Comparison of ENCODE assay signal across 22 cellular contexts in the genomic region with DNA sequence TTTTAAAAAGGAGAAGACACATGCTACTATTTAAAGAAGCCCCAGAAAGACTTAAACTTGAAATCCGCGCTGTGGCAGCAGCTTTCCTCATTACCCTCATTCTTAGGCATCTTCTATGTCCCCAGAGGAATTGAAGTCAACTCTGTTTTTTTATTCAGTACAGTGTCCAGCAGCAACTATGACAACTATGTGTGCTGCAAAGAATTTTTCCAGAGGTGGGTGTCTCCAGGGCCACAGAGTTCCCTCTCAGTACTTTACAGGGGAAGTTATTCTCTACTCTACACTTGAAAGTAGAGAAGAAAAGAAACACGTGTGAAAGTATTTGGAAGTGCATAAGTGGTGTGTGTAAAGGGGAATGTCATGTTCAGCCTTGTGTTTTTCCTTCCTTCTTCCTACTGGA.
"Had no signal": no experiment of that assay in that cellular context is flagged by ENCODE, and none has a peak within 500 bp of the region (broad histone marks: within the 10 kb centered on the region; RNA-seq: fewer than 3 reads in every experiment).

No MANE protein-coding gene starts in this region.

- H3K27ac Mint-ChIP-seq: naive thymus-derived CD8-positive, alpha-beta T cell; stimulated activated effector memory CD8-positive, alpha-beta T cell treated with anti-CD3 and anti-CD28 coated beads, Interleukin-12 subunit alpha, Interleukin-12 subunit beta, amount 100 ng/mL, for 72 hours had no signal

- H3K4me3 ChIP-seq: dorsolateral prefrontal cortex, mucosa of descending colon, prostate gland, sigmoid colon, suprapubic skin, tibial artery, upper lobe of left lung, vagina had no signal

- H3K9me3 Mint-ChIP-seq: central memory CD8-positive, alpha-beta T cell; naive thymus-derived CD8-positive, alpha-beta T cell; stimulated activated effector memory CD8-positive, alpha-beta T cell treated with anti-CD3 and anti-CD28 coated beads, Interleukin-12 subunit alpha, Interleukin-12 subunit beta, amount 100 ng/mL, for 72 hours had no signal

- DNase-seq: cortex of kidney; dorsolateral prefrontal cortex; effector memory CD4-positive, alpha-beta T cell; kidney; left cardiac atrium; mucosa of descending colon; naive thymus-derived CD8-positive, alpha-beta T cell; nucleus accumbens; sigmoid colon; small intestine; stimulated activated CD4-positive, alpha-beta T cell treated with anti-CD3 and anti-CD28 coated beads, Interleukin-4, amount 100 ng/mL, for 1 hour; stimulated activated CD8-positive, alpha-beta memory T cell treated with anti-CD3 and anti-CD28 coated beads, Interleukin-4, amount 100 ng/mL, for 48 hours; stimulated activated naive CD8-positive, alpha-beta T cell treated with anti-CD3 and anti-CD28 coated beads, Interleukin-15, Interleukin-2, amounts not matched to agents 100 U/mL and 50 U/mL, for 24 hours; tibial artery had no signal

- H3K4me1 Mint-ChIP-seq: central memory CD8-positive, alpha-beta T cell; naive thymus-derived CD8-positive, alpha-beta T cell; stimulated activated effector memory CD8-positive, alpha-beta T cell treated with anti-CD3 and anti-CD28 coated beads, Interleukin-12 subunit alpha, Interleukin-12 subunit beta, amount 100 ng/mL, for 72 hours had no signal

- H3K36me3 ChIP-seq: prostate gland, sigmoid colon, suprapubic skin, tibial artery, upper lobe of left lung, vagina had no signal

- H3K27ac ChIP-seq: dorsolateral prefrontal cortex, parathyroid adenoma, prostate gland, sigmoid colon, suprapubic skin, upper lobe of left lung, vagina had no signal

- H2AFZ ChIP-seq: parathyroid adenoma had no signal

- H3K36me3 Mint-ChIP-seq: naive thymus-derived CD8-positive, alpha-beta T cell; stimulated activated effector memory CD8-positive, alpha-beta T cell treated with anti-CD3 and anti-CD28 coated beads, Interleukin-12 subunit alpha, Interleukin-12 subunit beta, amount 100 ng/mL, for 72 hours had no signal

- H3K9me3 ChIP-seq: mucosa of descending colon, prostate gland, sigmoid colon, suprapubic skin, tibial artery, upper lobe of left lung, vagina had no signal

- ATAC-seq: esophagus mucosa; mucosa of descending colon; naive thymus-derived CD8-positive, alpha-beta T cell; stimulated activated effector memory CD8-positive, alpha-beta T cell treated with anti-CD3 and anti-CD28 coated beads, Interleukin-12 subunit alpha, Interleukin-12 subunit beta, amount 100 ng/mL, for 72 hours; stimulated activated naive CD8-positive, alpha-beta T cell treated with anti-CD3 and anti-CD28 coated beads, Interleukin-15, Interleukin-2, amounts not matched to agents 100 U/mL and 50 U/mL, for 24 hours had no signal

- H3K4me1 ChIP-seq: parathyroid adenoma, prostate gland, suprapubic skin, vagina had no signal

- H3K4me3 Mint-ChIP-seq: central memory CD8-positive, alpha-beta T cell; naive thymus-derived CD8-positive, alpha-beta T cell; stimulated activated effector memory CD8-positive, alpha-beta T cell treated with anti-CD3 and anti-CD28 coated beads, Interleukin-12 subunit alpha, Interleukin-12 subunit beta, amount 100 ng/mL, for 72 hours had no signal

- H3K27me3 ChIP-seq: sigmoid colon, suprapubic skin, tibial artery, upper lobe of left lung, vagina had no signal
